Comparison of ENCODE assay signal across 9 cellular contexts in genomic region chr13:62906896-62907295, GRCh38.
"Had no signal": no experiment of that assay in that cellular context is flagged by ENCODE, and none has a peak within 500 bp of the region (broad histone marks: within the 10 kb centered on the region; RNA-seq: fewer than 3 reads in every experiment).

No MANE protein-coding gene starts in this region.

- H3K27ac ChIP-seq: HL-60 had no signal

- H3K4me3 ChIP-seq: GM23338 had no signal

- DNase-seq: H9, HCEC 1CT, HFFc6, KBM-7 had no signal

- H3K4me2 ChIP-seq: GM23338 had no signal

- ATAC-seq: GM23338, HepG2 had no signal

- FAIRE-seq: H1, H54, HepG2 had no signal

- H2AFZ ChIP-seq: GM23338 had no signal
